Comparison of ENCODE assay signal across 1 cellular context in the genomic region with DNA sequence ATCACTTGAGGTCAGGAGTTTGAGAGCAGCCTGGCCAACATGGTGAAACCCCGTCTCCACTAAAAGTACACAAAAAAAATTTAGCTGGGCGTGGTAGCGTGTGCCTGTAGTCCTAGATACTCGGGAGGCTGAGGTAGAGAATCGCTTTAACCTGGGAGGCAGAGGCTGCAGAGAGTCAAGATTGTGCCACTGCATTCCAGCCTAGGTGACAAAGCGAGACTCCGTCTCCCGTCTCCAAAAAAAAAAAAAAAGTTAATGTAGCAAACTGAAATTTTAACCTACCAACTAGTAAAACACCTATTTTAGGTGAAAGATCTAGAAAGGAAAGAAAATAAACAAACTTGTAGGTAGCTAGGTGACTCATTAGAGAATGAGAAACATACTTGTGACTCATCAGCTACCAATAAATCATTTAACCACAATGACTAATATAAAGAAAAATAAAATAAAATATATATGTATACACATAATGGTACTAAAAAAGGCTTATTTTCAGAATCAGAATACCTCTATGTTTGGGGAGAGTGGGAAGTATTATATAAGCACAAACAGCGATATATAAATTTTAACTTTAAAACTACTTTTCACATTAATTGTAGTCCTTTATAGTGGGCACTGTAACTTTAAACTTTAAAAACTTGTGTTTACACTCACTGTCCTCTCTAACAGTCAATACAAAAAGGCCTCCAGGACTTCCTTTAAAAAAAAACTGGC.
TF ChIP-seq lines count a peak whose summit lies in the region.

No MANE protein-coding gene starts in this region.

TF ChIP-seq in GM12878, 131 proteins besides CTCF, POLR2A, EP300 and RAD21 (continued from another document and continues in another):
- TF ChIP-seq CHD2 (IDR thresholded peaks at IDR 0.05; ENCODE audit: borderline replicate concordance, low read depth, low read length), result no peak
- TF ChIP-seq TCF7 (IDR thresholded peaks at IDR 0.05; ENCODE audit: borderline replicate concordance), result no peak
- TF ChIP-seq JUNB (IDR thresholded peaks at IDR 0.05), result peak; percentile 96
- TF ChIP-seq GATAD2B (conservative IDR thresholded peaks at IDR 0.05; ENCODE audit: low read depth), result no peak
- no peak for TF ChIP-seq EGR1 (IDR thresholded peaks at IDR 0.05; ENCODE audit: borderline replicate concordance in 1 of 2, low read depth in 2 of 2, low read length in 2 of 2)
- TF ChIP-seq, protein P1, sequence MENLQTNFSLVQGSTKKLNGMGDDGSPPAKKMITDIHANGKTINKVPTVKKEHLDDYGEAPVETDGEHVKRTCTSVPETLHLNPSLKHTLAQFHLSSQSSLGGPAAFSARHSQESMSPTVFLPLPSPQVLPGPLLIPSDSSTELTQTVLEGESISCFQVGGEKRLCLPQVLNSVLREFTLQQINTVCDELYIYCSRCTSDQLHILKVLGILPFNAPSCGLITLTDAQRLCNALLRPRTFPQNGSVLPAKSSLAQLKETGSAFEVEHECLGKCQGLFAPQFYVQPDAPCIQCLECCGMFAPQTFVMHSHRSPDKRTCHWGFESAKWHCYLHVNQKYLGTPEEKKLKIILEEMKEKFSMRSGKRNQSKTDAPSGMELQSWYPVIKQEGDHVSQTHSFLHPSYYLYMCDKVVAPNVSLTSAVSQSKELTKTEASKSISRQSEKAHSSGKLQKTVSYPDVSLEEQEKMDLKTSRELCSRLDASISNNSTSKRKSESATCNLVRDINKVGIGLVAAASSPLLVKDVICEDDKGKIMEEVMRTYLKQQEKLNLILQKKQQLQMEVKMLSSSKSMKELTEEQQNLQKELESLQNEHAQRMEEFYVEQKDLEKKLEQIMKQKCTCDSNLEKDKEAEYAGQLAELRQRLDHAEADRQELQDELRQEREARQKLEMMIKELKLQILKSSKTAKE (IDR thresholded peaks at IDR 0.05; ENCODE audit: low read depth, poor library complexity, severe bottlenecking), result no peak
- no peak for TF ChIP-seq TCF12 (IDR thresholded peaks at IDR 0.05; ENCODE audit: low read depth, low read length)
- TF ChIP-seq KLF5 (IDR thresholded peaks at IDR 0.05; ENCODE audit: partially characterized antibody), result no peak
- no peak for TF ChIP-seq ZNF24 (IDR thresholded peaks at IDR 0.05)
- no peak for TF ChIP-seq CHD1 (IDR thresholded peaks at IDR 0.05; ENCODE audit: low read depth, low read length)
- TF ChIP-seq, protein P2, sequence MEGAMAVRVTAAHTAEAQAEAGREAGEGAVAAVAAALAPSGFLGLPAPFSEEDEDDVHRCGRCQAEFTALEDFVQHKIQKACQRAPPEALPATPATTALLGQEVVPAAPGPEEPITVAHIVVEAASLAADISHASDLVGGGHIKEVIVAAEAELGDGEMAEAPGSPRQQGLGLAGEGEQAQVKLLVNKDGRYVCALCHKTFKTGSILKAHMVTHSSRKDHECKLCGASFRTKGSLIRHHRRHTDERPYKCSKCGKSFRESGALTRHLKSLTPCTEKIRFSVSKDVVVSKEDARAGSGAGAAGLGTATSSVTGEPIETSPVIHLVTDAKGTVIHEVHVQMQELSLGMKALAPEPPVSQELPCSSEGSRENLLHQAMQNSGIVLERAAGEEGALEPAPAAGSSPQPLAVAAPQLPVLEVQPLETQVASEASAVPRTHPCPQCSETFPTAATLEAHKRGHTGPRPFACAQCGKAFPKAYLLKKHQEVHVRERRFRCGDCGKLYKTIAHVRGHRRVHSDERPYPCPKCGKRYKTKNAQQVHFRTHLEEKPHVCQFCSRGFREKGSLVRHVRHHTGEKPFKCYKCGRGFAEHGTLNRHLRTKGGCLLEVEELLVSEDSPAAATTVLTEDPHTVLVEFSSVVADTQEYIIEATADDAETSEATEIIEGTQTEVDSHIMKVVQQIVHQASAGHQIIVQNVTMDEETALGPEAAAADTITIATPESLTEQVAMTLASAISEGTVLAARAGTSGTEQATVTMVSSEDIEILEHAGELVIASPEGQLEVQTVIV (IDR thresholded peaks at IDR 0.05; ENCODE audit: borderline replicate concordance, partially characterized antibody), result no peak
- no peak for TF ChIP-seq FOS (IDR thresholded peaks at IDR 0.05; ENCODE audit: borderline replicate concordance, extremely low read depth, insufficient read length)
- peak; percentile 73; the same call in 1 of the 2 replicates for TF ChIP-seq RELB (IDR thresholded peaks at IDR 0.05; ENCODE audit: low read depth)
- TF ChIP-seq NR2C1 (IDR thresholded peaks at IDR 0.05), result no peak
- TF ChIP-seq, protein P3, sequence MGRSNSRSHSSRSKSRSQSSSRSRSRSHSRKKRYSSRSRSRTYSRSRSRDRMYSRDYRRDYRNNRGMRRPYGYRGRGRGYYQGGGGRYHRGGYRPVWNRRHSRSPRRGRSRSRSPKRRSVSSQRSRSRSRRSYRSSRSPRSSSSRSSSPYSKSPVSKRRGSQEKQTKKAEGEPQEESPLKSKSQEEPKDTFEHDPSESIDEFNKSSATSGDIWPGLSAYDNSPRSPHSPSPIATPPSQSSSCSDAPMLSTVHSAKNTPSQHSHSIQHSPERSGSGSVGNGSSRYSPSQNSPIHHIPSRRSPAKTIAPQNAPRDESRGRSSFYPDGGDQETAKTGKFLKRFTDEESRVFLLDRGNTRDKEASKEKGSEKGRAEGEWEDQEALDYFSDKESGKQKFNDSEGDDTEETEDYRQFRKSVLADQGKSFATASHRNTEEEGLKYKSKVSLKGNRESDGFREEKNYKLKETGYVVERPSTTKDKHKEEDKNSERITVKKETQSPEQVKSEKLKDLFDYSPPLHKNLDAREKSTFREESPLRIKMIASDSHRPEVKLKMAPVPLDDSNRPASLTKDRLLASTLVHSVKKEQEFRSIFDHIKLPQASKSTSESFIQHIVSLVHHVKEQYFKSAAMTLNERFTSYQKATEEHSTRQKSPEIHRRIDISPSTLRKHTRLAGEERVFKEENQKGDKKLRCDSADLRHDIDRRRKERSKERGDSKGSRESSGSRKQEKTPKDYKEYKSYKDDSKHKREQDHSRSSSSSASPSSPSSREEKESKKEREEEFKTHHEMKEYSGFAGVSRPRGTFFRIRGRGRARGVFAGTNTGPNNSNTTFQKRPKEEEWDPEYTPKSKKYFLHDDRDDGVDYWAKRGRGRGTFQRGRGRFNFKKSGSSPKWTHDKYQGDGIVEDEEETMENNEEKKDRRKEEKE (IDR thresholded peaks at IDR 0.05), result no peak
- TF ChIP-seq CBX5 (IDR thresholded peaks at IDR 0.05; ENCODE audit: low read depth), result no peak
- no peak for TF ChIP-seq IRF4 (IDR thresholded peaks at IDR 0.05; ENCODE audit: low read depth, low read length)
- no peak for TF ChIP-seq LARP7 (IDR thresholded peaks at IDR 0.05)
- 0 out of 2 replicates have a peak, but pooled peaks have one; percentile 52 for TF ChIP-seq MEF2A (IDR thresholded peaks at IDR 0.05; ENCODE audit: insufficient read depth, low read depth, low read length)
- TF ChIP-seq USF2 (IDR thresholded peaks at IDR 0.05; ENCODE audit: borderline replicate concordance, low read depth, low read length), result no peak
- no peak for TF ChIP-seq STAT1 (conservative IDR thresholded peaks at IDR 0.05)
- TF ChIP-seq TBL1XR1 (IDR thresholded peaks at IDR 0.05; ENCODE audit: low read depth, low read length), result no peak
- TF ChIP-seq MLLT1 (IDR thresholded peaks at IDR 0.05), result peak; percentile 92
- TF ChIP-seq MTA2 (IDR thresholded peaks at IDR 0.05; ENCODE audit: low read depth), result peak; percentile 84
- no peak for TF ChIP-seq HDAC2 (IDR thresholded peaks at IDR 0.05)
- 0 out of 2 replicates have a peak, but pooled peaks have one; percentile 22 for TF ChIP-seq ZNF384 (IDR thresholded peaks at IDR 0.05; ENCODE audit: borderline replicate concordance, low read depth, low read length)
- TF ChIP-seq SREBF1 (IDR thresholded peaks at IDR 0.05; ENCODE audit: low read length), result no peak
- TF ChIP-seq, protein P4, sequence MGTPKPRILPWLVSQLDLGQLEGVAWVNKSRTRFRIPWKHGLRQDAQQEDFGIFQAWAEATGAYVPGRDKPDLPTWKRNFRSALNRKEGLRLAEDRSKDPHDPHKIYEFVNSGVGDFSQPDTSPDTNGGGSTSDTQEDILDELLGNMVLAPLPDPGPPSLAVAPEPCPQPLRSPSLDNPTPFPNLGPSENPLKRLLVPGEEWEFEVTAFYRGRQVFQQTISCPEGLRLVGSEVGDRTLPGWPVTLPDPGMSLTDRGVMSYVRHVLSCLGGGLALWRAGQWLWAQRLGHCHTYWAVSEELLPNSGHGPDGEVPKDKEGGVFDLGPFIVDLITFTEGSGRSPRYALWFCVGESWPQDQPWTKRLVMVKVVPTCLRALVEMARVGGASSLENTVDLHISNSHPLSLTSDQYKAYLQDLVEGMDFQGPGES (IDR thresholded peaks at IDR 0.05), result no peak
- TF ChIP-seq YBX1 (IDR thresholded peaks at IDR 0.05), result no peak
- TF ChIP-seq, protein P5, sequence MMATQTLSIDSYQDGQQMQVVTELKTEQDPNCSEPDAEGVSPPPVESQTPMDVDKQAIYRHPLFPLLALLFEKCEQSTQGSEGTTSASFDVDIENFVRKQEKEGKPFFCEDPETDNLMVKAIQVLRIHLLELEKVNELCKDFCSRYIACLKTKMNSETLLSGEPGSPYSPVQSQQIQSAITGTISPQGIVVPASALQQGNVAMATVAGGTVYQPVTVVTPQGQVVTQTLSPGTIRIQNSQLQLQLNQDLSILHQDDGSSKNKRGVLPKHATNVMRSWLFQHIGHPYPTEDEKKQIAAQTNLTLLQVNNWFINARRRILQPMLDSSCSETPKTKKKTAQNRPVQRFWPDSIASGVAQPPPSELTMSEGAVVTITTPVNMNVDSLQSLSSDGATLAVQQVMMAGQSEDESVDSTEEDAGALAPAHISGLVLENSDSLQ (IDR thresholded peaks at IDR 0.05), result peak; percentile 24; the same call in 1 of the 2 replicates
- TF ChIP-seq, protein P6, sequence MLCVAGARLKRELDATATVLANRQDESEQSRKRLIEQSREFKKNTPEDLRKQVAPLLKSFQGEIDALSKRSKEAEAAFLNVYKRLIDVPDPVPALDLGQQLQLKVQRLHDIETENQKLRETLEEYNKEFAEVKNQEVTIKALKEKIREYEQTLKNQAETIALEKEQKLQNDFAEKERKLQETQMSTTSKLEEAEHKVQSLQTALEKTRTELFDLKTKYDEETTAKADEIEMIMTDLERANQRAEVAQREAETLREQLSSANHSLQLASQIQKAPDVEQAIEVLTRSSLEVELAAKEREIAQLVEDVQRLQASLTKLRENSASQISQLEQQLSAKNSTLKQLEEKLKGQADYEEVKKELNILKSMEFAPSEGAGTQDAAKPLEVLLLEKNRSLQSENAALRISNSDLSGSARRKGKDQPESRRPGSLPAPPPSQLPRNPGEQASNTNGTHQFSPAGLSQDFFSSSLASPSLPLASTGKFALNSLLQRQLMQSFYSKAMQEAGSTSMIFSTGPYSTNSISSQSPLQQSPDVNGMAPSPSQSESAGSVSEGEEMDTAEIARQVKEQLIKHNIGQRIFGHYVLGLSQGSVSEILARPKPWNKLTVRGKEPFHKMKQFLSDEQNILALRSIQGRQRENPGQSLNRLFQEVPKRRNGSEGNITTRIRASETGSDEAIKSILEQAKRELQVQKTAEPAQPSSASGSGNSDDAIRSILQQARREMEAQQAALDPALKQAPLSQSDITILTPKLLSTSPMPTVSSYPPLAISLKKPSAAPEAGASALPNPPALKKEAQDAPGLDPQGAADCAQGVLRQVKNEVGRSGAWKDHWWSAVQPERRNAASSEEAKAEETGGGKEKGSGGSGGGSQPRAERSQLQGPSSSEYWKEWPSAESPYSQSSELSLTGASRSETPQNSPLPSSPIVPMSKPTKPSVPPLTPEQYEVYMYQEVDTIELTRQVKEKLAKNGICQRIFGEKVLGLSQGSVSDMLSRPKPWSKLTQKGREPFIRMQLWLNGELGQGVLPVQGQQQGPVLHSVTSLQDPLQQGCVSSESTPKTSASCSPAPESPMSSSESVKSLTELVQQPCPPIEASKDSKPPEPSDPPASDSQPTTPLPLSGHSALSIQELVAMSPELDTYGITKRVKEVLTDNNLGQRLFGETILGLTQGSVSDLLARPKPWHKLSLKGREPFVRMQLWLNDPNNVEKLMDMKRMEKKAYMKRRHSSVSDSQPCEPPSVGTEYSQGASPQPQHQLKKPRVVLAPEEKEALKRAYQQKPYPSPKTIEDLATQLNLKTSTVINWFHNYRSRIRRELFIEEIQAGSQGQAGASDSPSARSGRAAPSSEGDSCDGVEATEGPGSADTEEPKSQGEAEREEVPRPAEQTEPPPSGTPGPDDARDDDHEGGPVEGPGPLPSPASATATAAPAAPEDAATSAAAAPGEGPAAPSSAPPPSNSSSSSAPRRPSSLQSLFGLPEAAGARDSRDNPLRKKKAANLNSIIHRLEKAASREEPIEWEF (IDR thresholded peaks at IDR 0.05; ENCODE audit: insufficient replicate concordance, low read depth, low read length), result no peak
